In the genomic region with DNA sequence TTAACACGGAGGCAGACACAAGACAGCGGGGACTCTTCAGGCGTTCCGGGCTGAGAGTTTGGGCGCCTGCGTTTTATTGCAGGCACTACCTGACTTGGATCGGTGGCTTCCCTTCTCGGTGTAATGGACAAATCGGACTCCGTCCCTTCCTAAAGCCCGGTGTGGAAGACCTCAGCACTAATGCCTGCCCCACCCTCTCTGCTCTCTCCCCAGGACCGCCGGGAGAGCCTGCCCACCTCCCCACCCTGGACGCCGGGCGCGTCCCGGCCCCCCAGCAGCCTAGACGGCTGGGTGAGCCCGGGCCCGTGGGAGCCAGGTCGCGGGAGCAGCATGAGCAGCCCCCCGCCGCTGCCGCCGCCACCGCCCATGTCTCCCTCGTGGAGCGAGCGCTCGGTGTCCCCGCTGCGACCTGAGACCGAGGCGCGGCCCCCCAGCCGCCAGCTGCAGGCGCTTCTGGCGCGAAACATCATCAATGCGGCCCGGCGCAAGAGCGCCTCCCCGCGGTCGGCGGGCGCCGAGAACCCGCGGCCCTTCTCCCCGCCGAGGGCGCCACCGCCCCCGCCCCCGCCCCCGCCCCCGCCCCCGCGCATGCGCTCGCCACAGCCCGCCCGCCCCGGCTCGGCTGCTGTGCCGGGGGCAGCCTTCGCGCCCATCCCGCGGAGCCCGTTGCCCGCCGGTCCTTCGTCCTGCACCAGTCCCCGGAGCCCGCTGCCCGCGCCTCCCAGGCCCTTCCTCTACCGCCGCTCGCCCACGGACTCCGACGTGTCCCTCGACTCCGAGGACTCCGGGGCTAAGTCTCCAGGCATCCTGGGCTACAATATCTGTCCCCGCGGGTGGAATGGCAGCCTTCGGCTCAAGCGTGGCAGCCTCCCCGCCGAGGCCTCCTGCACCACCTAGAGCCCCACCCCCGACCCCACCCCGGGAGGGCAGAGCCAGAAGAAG, we compare ENCODE assay signal across 8 cellular contexts. TPM values are rescaled to one million over a fixed set of nuclear protein-coding genes. Genes with fewer than 3 reads are reported as not detected.
DNase-seq lines count a peak whose midpoint lies in the region; ATAC-seq and TF ChIP-seq lines count a peak whose summit lies in the region.

No MANE protein-coding gene starts in this region.

- no peaks in the 10 kb centered on the region for H3K36me3 Mint-ChIP-seq in activated naive CD8-positive, alpha-beta T cell treated with anti-CD3 and anti-CD28 coated beads for 36 hours

- TF ChIP-seq CTCF in LNCaP clone FGC (IDR thresholded peaks at IDR 0.05; ENCODE audit: control insufficient read depth, extremely low read depth, insufficient read depth), result peak; percentile 81
- peak; percentile 59 for TF ChIP-seq CTCF in retinal pigment epithelial cell (conservative IDR thresholded peaks at IDR 0.05; ENCODE audit: low read depth, low read length)

- H3K27me3 ChIP-seq in right cardiac atrium (ENCODE audit: control insufficient read depth, insufficient read depth), result no peaks in the 10 kb centered on the region

- peak overlapping the region; percentile 78 for H3K4me3 Mint-ChIP-seq in activated naive CD8-positive, alpha-beta T cell treated with anti-CD3 and anti-CD28 coated beads for 36 hours

- WGBS in right cardiac atrium, result 5% methylated on average over 99 of the region's 99 CpGs

- no peaks in the 10 kb centered on the region for H3K9me3 ChIP-seq in right cardiac atrium (ENCODE audit: control insufficient read depth, low read length)

- H3K27ac Mint-ChIP-seq in activated naive CD8-positive, alpha-beta T cell treated with anti-CD3 and anti-CD28 coated beads for 36 hours, result peak overlapping the region; percentile 50

- H3K27me3 Mint-ChIP-seq in activated naive CD8-positive, alpha-beta T cell treated with anti-CD3 and anti-CD28 coated beads for 36 hours, result no peaks in the 10 kb centered on the region

- DNase-seq in EH (ENCODE audit: low read depth), result peak; percentile 66
- DNase-seq in LNCaP clone FGC (ENCODE audit: low read depth), result no peak
- peak; percentile 40 for DNase-seq in SKM-1 treated with dmso at 0.1 percent for 144 hours (lab: John Stamatoyannopoulos, UW; ENCODE audit: unreplicated experiment)
- peak; percentile 78 for DNase-seq in activated naive CD8-positive, alpha-beta T cell treated with anti-CD3 and anti-CD28 coated beads for 36 hours
- peak; percentile 82 to 93 (median 92) for DNase-seq in right cardiac atrium
- DNase-seq in retinal pigment epithelial cell (ENCODE audit: low read depth), result no peak

- ATAC-seq in GM21717 (IDR thresholded peaks at IDR 0.05; ENCODE audit: unreplicated experiment) (peak; percentile 55), right cardiac atrium (peak; percentile 50 to 60), HG03469 (IDR thresholded peaks at IDR 0.05; ENCODE audit: unreplicated experiment) (no peak)

- peaks cover 25% of the 10 kb centered on the region for H3K4me1 ChIP-seq in right cardiac atrium (ENCODE audit: control insufficient read depth, insufficient read depth, low read length)

- intact Hi-C loops in right cardiac atrium (cut with DNase I), result loop anchor here (5.0 to 10.0 kb wide), 3 partner anchors 62 to 94 kb away; no protein-coding TSS in a partner anchor

- H3K4me1 Mint-ChIP-seq in activated naive CD8-positive, alpha-beta T cell treated with anti-CD3 and anti-CD28 coated beads for 36 hours, result peaks cover 2% of the 10 kb centered on the region

- H3K27ac ChIP-seq in right cardiac atrium (ENCODE audit: low read length), result peak overlapping the region; percentile 83

- no peaks in the 10 kb centered on the region for H3K9me3 Mint-ChIP-seq in activated naive CD8-positive, alpha-beta T cell treated with anti-CD3 and anti-CD28 coated beads for 36 hours

- H3K4me3 ChIP-seq in LNCaP clone FGC (ENCODE audit: low read depth, low read length) (peak overlapping the region; percentile 58), right cardiac atrium (ENCODE audit: low read length) (peak overlapping the region; percentile 40), retinal pigment epithelial cell (ENCODE audit: low read length) (peak overlapping the region; percentile 49)

RNA-seq across cellular contexts. Expression of gene MYOZ3, which starts 4.6 kb away (rescaled TPM):
- total RNA-seq in activated naive CD8-positive, alpha-beta T cell treated with anti-CD3 and anti-CD28 coated beads for 36 hours, result under 1 TPM; 0.06 to 0.16 TPM
- total RNA-seq in right cardiac atrium, result 1 to 10 TPM; 4.0 to 9.3 (median 5.2) TPM
- 3.3 TPM for polyA plus RNA-seq in right cardiac atrium

RNA-seq across cellular contexts. Expression of gene SYNPO, which starts 16.0 kb away (rescaled TPM):
- under 1 TPM; 0.39 to 0.76 TPM for total RNA-seq in activated naive CD8-positive, alpha-beta T cell treated with anti-CD3 and anti-CD28 coated beads for 36 hours
- total RNA-seq in right cardiac atrium, result 100 to 1,000 TPM; 552 to 675 (median 584) TPM
- 625 TPM for polyA plus RNA-seq in right cardiac atrium

RNA-seq across cellular contexts. Expression of gene RBM22, which starts 44.4 kb away (rescaled TPM):
- total RNA-seq in activated naive CD8-positive, alpha-beta T cell treated with anti-CD3 and anti-CD28 coated beads for 36 hours, result 10 to 100 TPM; 62.7 to 71.7 TPM
- 10 to 100 TPM; 25.1 to 30.8 (median 26.4) TPM for total RNA-seq in right cardiac atrium
- 19.3 TPM for polyA plus RNA-seq in right cardiac atrium

Comparison
In these comparisons a context has a peak if more than half of its experiments do, and no peak if none do; other contexts are left out.
1. DNase-seq: peak in EH (single experiment), SKM-1 treated with dmso at 0.1 percent for 144 hours (single experiment), activated naive CD8-positive, alpha-beta T cell treated with anti-CD3 and anti-CD28 coated beads for 36 hours (single experiment) and right cardiac atrium (3 of 3); none in LNCaP clone FGC (single experiment) and retinal pigment epithelial cell (single experiment).
2. RNA of gene MYOZ3, which starts 4.6 kb away (total RNA-seq): 4.0 to 9.3 TPM in right cardiac atrium; 0.06 to 0.16 TPM in activated naive CD8-positive, alpha-beta T cell treated with anti-CD3 and anti-CD28 coated beads for 36 hours; every median in the first group is over 4 times any median in the second.
3. RNA of gene SYNPO, which starts 16.0 kb away (total RNA-seq): 552 to 675 TPM in right cardiac atrium; 0.39 to 0.76 TPM in activated naive CD8-positive, alpha-beta T cell treated with anti-CD3 and anti-CD28 coated beads for 36 hours; every median in the first group is over 100 times any median in the second.
4. Peak in every context shown above with its lines, with median percentiles within 50 percentile points of each other: H3K4me3 ChIP-seq.